10 cellular contexts compared by ENCODE assay signal in the genomic region with DNA sequence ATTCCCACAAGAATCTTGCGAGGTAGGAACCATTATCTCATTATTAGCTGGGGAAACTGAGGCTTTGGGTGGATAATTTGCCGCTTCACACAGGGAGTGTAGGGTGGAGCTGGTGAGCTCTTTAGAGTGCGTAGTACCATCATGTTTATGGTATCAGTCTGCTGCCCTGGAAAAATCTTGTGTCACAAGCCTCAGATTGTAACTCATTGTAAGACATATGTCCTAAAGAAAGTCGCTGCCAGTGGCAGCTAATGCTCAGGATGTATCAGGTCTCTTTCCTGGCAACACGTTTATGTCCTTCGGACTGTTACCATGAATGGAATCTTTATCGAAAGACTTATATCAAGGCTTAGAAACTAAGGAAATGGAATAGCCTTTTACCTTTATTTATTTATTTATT. TPM values are rescaled to one million over a fixed set of nuclear protein-coding genes. Genes with fewer than 3 reads are reported as not detected.
DNase-seq lines count a peak whose midpoint lies in the region; ATAC-seq and TF ChIP-seq lines count a peak whose summit lies in the region.
"Had no signal": no experiment of that assay in that cellular context is flagged by ENCODE, and none has a peak within 500 bp of the region (broad histone marks: within the 10 kb centered on the region; RNA-seq: fewer than 3 reads in every experiment).

No MANE protein-coding gene starts in this region.

- H3K36me3 ChIP-seq in hepatocyte (replicated peaks; ENCODE audit: insufficient read depth, low read depth) = no peaks in the 10 kb centered on the region
- no peaks in the 10 kb centered on the region for H3K36me3 ChIP-seq in smooth muscle cell (ENCODE audit: low read depth)
- no peaks in the 10 kb centered on the region for H3K36me3 ChIP-seq in body of pancreas (replicated peaks in 1 of 2; ENCODE audit: insufficient read depth in 1 of 2, low read depth in 2 of 2)
- H3K36me3 ChIP-seq in aorta (ENCODE audit: control insufficient read depth in 1 of 2, insufficient read depth in 2 of 2, low read length in 1 of 2) = no peaks in the 10 kb centered on the region

- peaks cover 60% of the 10 kb centered on the region for H4K20me1 ChIP-seq in hepatocyte (ENCODE audit: insufficient read depth, poor library complexity, severe bottlenecking)
- peaks cover 62% of the 10 kb centered on the region for H4K20me1 ChIP-seq in smooth muscle cell (ENCODE audit: low read depth)

- H3K9me3 ChIP-seq in hepatocyte (ENCODE audit: low read depth) (no peaks in the 10 kb centered on the region), smooth muscle cell (replicated peaks; ENCODE audit: low read depth) (no peaks in the 10 kb centered on the region), body of pancreas (no peaks in the 10 kb centered on the region), aorta (ENCODE audit: control insufficient read depth, low read length) (no peaks in the 10 kb centered on the region)

- DNase-seq in activated T-cell treated with anti-CD3 and anti-CD28 coated beads, Interleukin-2, amount 50 U/mL, for 24 hours = no peak
- no peak for DNase-seq in activated T-cell treated with anti-CD3 and anti-CD28 coated beads for 4 hours
- no peak for DNase-seq in activated CD4-positive, alpha-beta memory T cell treated with anti-CD3 and anti-CD28 coated beads, Interleukin-2, amount 10 ng/mL, durations not matched to agents 7 days and 5 days
- DNase-seq in hepatocyte (ENCODE audit: low spot score) = no peak
- DNase-seq in smooth muscle cell (lab: John Stamatoyannopoulos, UW; ENCODE audit: unreplicated experiment) = no peak
- no peak for DNase-seq in body of pancreas
- DNase-seq in stimulated activated CD4-positive, alpha-beta T cell treated with anti-CD3 and anti-CD28 coated beads, Interleukin-12 subunit alpha, Interleukin-12 subunit beta, amount 100 ng/mL, for 4 hours = no peak
- no peak for DNase-seq in aorta
- DNase-seq: stimulated activated CD4-positive, alpha-beta T cell treated with anti-CD3 and anti-CD28 coated beads, Interleukin-2, amount 100 ng/mL, for 24 hours had no signal

- H3K4me1 Mint-ChIP-seq in activated T-cell treated with anti-CD3 and anti-CD28 coated beads, Interleukin-2, amount 50 U/mL, for 24 hours (ENCODE audit: low read depth) = peaks cover 71% of the 10 kb centered on the region
- H3K4me1 Mint-ChIP-seq in activated CD4-positive, alpha-beta memory T cell treated with anti-CD3 and anti-CD28 coated beads, Interleukin-2, amount 10 ng/mL, durations not matched to agents 7 days and 5 days = peaks cover 58% of the 10 kb centered on the region

- H3K4me3 ChIP-seq in hepatocyte = peak overlapping the region; percentile 66
- peak overlapping the region; percentile 95 for H3K4me3 ChIP-seq in smooth muscle cell
- H3K4me3 ChIP-seq in body of pancreas = no peak overlapping the region
- H3K4me3 ChIP-seq in aorta (ENCODE audit: low read length in 2 of 2) = peak overlapping the region in 1 of 2 donors; percentile 99

- H3K9me2 ChIP-seq in hepatocyte (replicated peaks; ENCODE audit: insufficient read depth) = no peaks in the 10 kb centered on the region

- H3K4me2 ChIP-seq in hepatocyte (peak overlapping the region; percentile 82), smooth muscle cell (peak overlapping the region; percentile 90)

- no peak for TF ChIP-seq POLR2A in body of pancreas (IDR thresholded peaks at IDR 0.05)

- H3K27ac ChIP-seq in hepatocyte (peak overlapping the region; percentile 95), smooth muscle cell (ENCODE audit: low read depth) (peak overlapping the region; percentile 98), body of pancreas (no peak overlapping the region), aorta (ENCODE audit: low read depth in 1 of 2, low read length in 2 of 2) (no peak overlapping the region)

- H3K4me3 Mint-ChIP-seq in activated T-cell treated with anti-CD3 and anti-CD28 coated beads, Interleukin-2, amount 50 U/mL, for 24 hours = peak overlapping the region; percentile 89
- H3K4me3 Mint-ChIP-seq in activated CD4-positive, alpha-beta memory T cell treated with anti-CD3 and anti-CD28 coated beads, Interleukin-2, amount 10 ng/mL, durations not matched to agents 7 days and 5 days = peak overlapping the region; percentile 89

- no peaks in the 10 kb centered on the region for H3K27me3 Mint-ChIP-seq in activated T-cell treated with anti-CD3 and anti-CD28 coated beads, Interleukin-2, amount 50 U/mL, for 24 hours
- peaks cover 4% of the 10 kb centered on the region for H3K27me3 Mint-ChIP-seq in activated CD4-positive, alpha-beta memory T cell treated with anti-CD3 and anti-CD28 coated beads, Interleukin-2, amount 10 ng/mL, durations not matched to agents 7 days and 5 days

- H3K9ac ChIP-seq in smooth muscle cell (ENCODE audit: low read depth) = peak overlapping the region; percentile 98

- POLR2A ChIA-PET in activated CD4-positive, alpha-beta memory T cell treated with anti-CD3 and anti-CD28 coated beads, Interleukin-2, amount 10 ng/mL, durations not matched to agents 7 days and 5 days (lab: Charles Lee) = no interaction called here

- no peak for TF ChIP-seq CTCF in hepatocyte (IDR thresholded peaks at IDR 0.05; ENCODE audit: poor library complexity)
- no peak for TF ChIP-seq CTCF in smooth muscle cell (IDR thresholded peaks at IDR 0.05; ENCODE audit: borderline replicate concordance, insufficient read depth, poor library complexity, severe bottlenecking)
- no peak for TF ChIP-seq CTCF in body of pancreas (IDR thresholded peaks at IDR 0.05)

- H3K27ac Mint-ChIP-seq in activated T-cell treated with anti-CD3 and anti-CD28 coated beads, Interleukin-2, amount 50 U/mL, for 24 hours = peak overlapping the region; percentile 95
- H3K27ac Mint-ChIP-seq in activated CD4-positive, alpha-beta memory T cell treated with anti-CD3 and anti-CD28 coated beads, Interleukin-2, amount 10 ng/mL, durations not matched to agents 7 days and 5 days = no peak overlapping the region

- CTCF ChIA-PET in activated CD4-positive, alpha-beta memory T cell treated with anti-CD3 and anti-CD28 coated beads, Interleukin-2, amount 10 ng/mL, durations not matched to agents 7 days and 5 days (lab: Charles Lee) = interaction anchor here (0.9 kb wide), 1 partner anchor 30 kb away, joined by 3 read pairs; no protein-coding TSS in a partner anchor

- intact Hi-C loops in body of pancreas (cut with DNase I) (no loop called here), aorta (cut with DNase I) (no loop called here)

- H3K79me2 ChIP-seq in hepatocyte (peaks cover 73% of the 10 kb centered on the region), smooth muscle cell (ENCODE audit: low read depth) (peaks cover 66% of the 10 kb centered on the region)

- H3F3A ChIP-seq in smooth muscle cell (ENCODE audit: low read depth) = no peaks in the 10 kb centered on the region

- no peaks in the 10 kb centered on the region for H3K9me3 Mint-ChIP-seq in activated T-cell treated with anti-CD3 and anti-CD28 coated beads, Interleukin-2, amount 50 U/mL, for 24 hours
- H3K9me3 Mint-ChIP-seq in activated CD4-positive, alpha-beta memory T cell treated with anti-CD3 and anti-CD28 coated beads, Interleukin-2, amount 10 ng/mL, durations not matched to agents 7 days and 5 days = no peaks in the 10 kb centered on the region

- H3K36me3 Mint-ChIP-seq in activated T-cell treated with anti-CD3 and anti-CD28 coated beads, Interleukin-2, amount 50 U/mL, for 24 hours (ENCODE audit: low read depth) = peaks cover 32% of the 10 kb centered on the region
- H3K36me3 Mint-ChIP-seq in activated CD4-positive, alpha-beta memory T cell treated with anti-CD3 and anti-CD28 coated beads, Interleukin-2, amount 10 ng/mL, durations not matched to agents 7 days and 5 days (ENCODE audit: low read depth) = peaks cover 6% of the 10 kb centered on the region

- 84% methylated on average over 7 of the region's 7 CpGs for WGBS in hepatocyte (ENCODE audit: low lambda C conversion rate, missing lambda C conversion rate)
- WGBS in smooth muscle cell (ENCODE audit: low lambda C conversion rate) = 86% methylated on average over 7 of the region's 7 CpGs
- 51 to 58% methylated on average over 7 of the region's 7 CpGs for WGBS in body of pancreas, 2 donors
- WGBS in aorta, 2 donors = 75% methylated on average over 7 of the region's 7 CpGs

- H3K27me3 ChIP-seq in hepatocyte (no peaks in the 10 kb centered on the region), smooth muscle cell (ENCODE audit: low read depth) (no peaks in the 10 kb centered on the region), body of pancreas (no peaks in the 10 kb centered on the region), aorta (ENCODE audit: control insufficient read depth in 1 of 2, insufficient read depth in 2 of 2, low read length in 1 of 2) (no peaks in the 10 kb centered on the region)

- no peak overlapping the region for H2AFZ ChIP-seq in hepatocyte
- no peak overlapping the region for H2AFZ ChIP-seq in smooth muscle cell (ENCODE audit: low read depth)

- peaks cover 33% of the 10 kb centered on the region for H3K4me1 ChIP-seq in hepatocyte (ENCODE audit: insufficient read depth)
- peaks cover 47% of the 10 kb centered on the region for H3K4me1 ChIP-seq in smooth muscle cell (ENCODE audit: low read depth)
- peaks cover 52% of the 10 kb centered on the region for H3K4me1 ChIP-seq in body of pancreas
- H3K4me1 ChIP-seq in aorta (ENCODE audit: control insufficient read depth in 1 of 2, insufficient read depth in 2 of 2, low read length in 2 of 2) = peaks cover 4 to 16% of the 10 kb centered on the region in 2 donors

- ATAC-seq in body of pancreas (no peak), aorta (ENCODE audit: low FRiP score) (no peak)
- ATAC-seq: left lobe of liver had no signal

RNA-seq across cellular contexts. Expression of a gene that starts 1.9 kb away (rescaled TPM):
- 10 to 100 TPM; 35.2 to 38.2 TPM for total RNA-seq in activated CD4-positive, alpha-beta memory T cell treated with anti-CD3 and anti-CD28 coated beads, Interleukin-2, amount 10 ng/mL, durations not matched to agents 7 days and 5 days
- total RNA-seq in hepatocyte (35.8 and 36.5 TPM in 2 replicates), smooth muscle cell (27.6 and 33.3 TPM in 2 replicates), body of pancreas (10 to 100 TPM; 20.8 to 27.0 TPM), aorta (10 to 100 TPM; 83.6 to 86.0 TPM)
- polyA plus RNA-seq in hepatocyte (50.0 and 51.1 TPM in 2 replicates), smooth muscle cell (40.5 and 52.3 TPM in 2 replicates), aorta (10 to 100 TPM; 29.6 to 46.6 TPM)

Comparison
In these comparisons a context has a peak if more than half of its experiments do, and no peak if none do; other contexts are left out.
1. H3K27ac ChIP-seq: peak in hepatocyte (single experiment) and smooth muscle cell (single experiment); none in body of pancreas (0 of 4) and aorta (0 of 2).
2. H3K4me3 ChIP-seq: peak in hepatocyte (single experiment) and smooth muscle cell (single experiment); none in body of pancreas (0 of 2).